In genomic region chr18:62499263-62499650, GRCh38 we compare ENCODE assay signal across 15 cellular contexts. TPM values are rescaled to one million over a fixed set of nuclear protein-coding genes. Genes with fewer than 3 reads are reported as not detected.
DNase-seq lines count a peak whose midpoint lies in the region; TF ChIP-seq lines count a peak whose summit lies in the region.
"Had no signal": no experiment of that assay in that cellular context is flagged by ENCODE, and none has a peak within 500 bp of the region (broad histone marks: within the 10 kb centered on the region; RNA-seq: fewer than 3 reads in every experiment).

No MANE protein-coding gene starts in this region.

- no peak overlapping the region for H2AFZ ChIP-seq in trophoblast cell (ENCODE audit: insufficient read depth, low read length, poor library complexity)

- H3K4me1 ChIP-seq in trophoblast cell (ENCODE audit: control insufficient read depth in 1 of 2, insufficient read depth in 2 of 2, low read length in 2 of 2) = no peaks in the 10 kb centered on the region

- H3K23ac ChIP-seq in trophoblast cell (ENCODE audit: low read length) = no peak overlapping the region

- H3K14ac ChIP-seq in trophoblast cell (ENCODE audit: low read length) = no peak overlapping the region

- H3K36me3 ChIP-seq in trophoblast cell (ENCODE audit: control insufficient read depth in 1 of 2, insufficient read depth in 2 of 2, low read length in 2 of 2) = no peaks in the 10 kb centered on the region

- H2BK12ac ChIP-seq in trophoblast cell (ENCODE audit: low read length) = no peak overlapping the region

- H3K79me1 ChIP-seq in trophoblast cell (ENCODE audit: low read length) = no peaks in the 10 kb centered on the region

- H3K27ac ChIP-seq in trophoblast cell (ENCODE audit: low read depth, low read length) (no peak overlapping the region), coronary artery (no peak overlapping the region)

- H3K27me3 ChIP-seq in trophoblast cell (ENCODE audit: insufficient read depth, low read length) = no peaks in the 10 kb centered on the region

- H2BK5ac ChIP-seq in trophoblast cell (ENCODE audit: low read depth, low read length, poor library complexity) = no peak overlapping the region

- H4K8ac ChIP-seq in trophoblast cell (ENCODE audit: low read depth, low read length) = no peak overlapping the region

- no peak overlapping the region for H3K4me2 ChIP-seq in trophoblast cell (ENCODE audit: low read length)

- H3K9me3 ChIP-seq in trophoblast cell (ENCODE audit: insufficient read depth, low read depth, low read length) = no peaks in the 10 kb centered on the region

- no peak overlapping the region for H2BK120ac ChIP-seq in trophoblast cell (ENCODE audit: insufficient read depth, low read length, poor library complexity)

- no peak overlapping the region for H3K18ac ChIP-seq in trophoblast cell (ENCODE audit: low read length)

- no CpG with 5 or more reads among the region's 10 CpGs for WGBS in trophoblast cell (ENCODE audit: extremely low coverage, insufficient coverage, insufficient read length)

- H2AK5ac ChIP-seq in trophoblast cell (ENCODE audit: low read length) = no peak overlapping the region

- H3K4ac ChIP-seq in trophoblast cell (ENCODE audit: low read depth, low read length) = no peak overlapping the region

- H3K79me2 ChIP-seq in trophoblast cell (ENCODE audit: control insufficient read depth, insufficient read depth, low read length, poor library complexity) = no peaks in the 10 kb centered on the region

- DNase-seq in CD1c-positive myeloid dendritic cell (ENCODE audit: extremely low spot score) = peak; percentile 35
- DNase-seq in NOMO-1 treated with dmso at 0.1 percent for 144 hours (lab: John Stamatoyannopoulos, UW; ENCODE audit: unreplicated experiment) = peak; percentile 75
- DNase-seq in ecto neural progenitor cell (ENCODE audit: low spot score) = peak; percentile 55
- DNase-seq in trophoblast cell = no peak
- DNase-seq in activated CD4-positive, alpha-beta T cell treated with anti-CD3 and anti-CD28 coated beads, Interleukin-2, amount 50 U/mL, for 48 hours = no peak
- no peak for DNase-seq in activated CD8-positive, alpha-beta memory T cell treated with anti-CD3 and anti-CD28 coated beads, Interleukin-2, amount 50 U/mL, for 4 hours
- no peak for DNase-seq in coronary artery (ENCODE audit: low spot score)
- DNase-seq in NCI-H2196 treated with DMSO at 0.1 percent for 48 hours (lab: John Stamatoyannopoulos, UW; ENCODE audit: unreplicated experiment) = no peak
- DNase-seq: activated CD8-positive, alpha-beta T cell treated with anti-CD3 and anti-CD28 coated beads, Interleukin-2, amount 10 ng/mL, durations not matched to agents 7 days and 5 days; activated T-cell treated with anti-CD3 and anti-CD28 coated beads, Interleukin-2, amount 50 U/mL, for 72 hours; Calu3; foreskin fibroblast; NCI-H1105 treated with DMSO at 0.1 percent for 48 hours; NCI-H69; stimulated activated CD4-positive, alpha-beta T cell treated with anti-CD3 and anti-CD28 coated beads, Interleukin-2, amount 100 ng/mL, for 24 hours had no signal

- peak overlapping the region; percentile 43 for H3K9ac ChIP-seq in trophoblast cell (ENCODE audit: low read length)

- H3K4me3 ChIP-seq in trophoblast cell (ENCODE audit: low read depth, low read length) (no peak overlapping the region), coronary artery (no peak overlapping the region)

- no peak for TF ChIP-seq CTCF in coronary artery (IDR thresholded peaks at IDR 0.05)

- no peak overlapping the region for H4K91ac ChIP-seq in trophoblast cell (ENCODE audit: low read depth, low read length)

- no peak overlapping the region for H4K12ac ChIP-seq in trophoblast cell (ENCODE audit: low read depth, low read length)

RNA-seq across cellular contexts. Expression of gene ZCCHC2, which starts 23.6 kb away (rescaled TPM):
- polyA plus RNA-seq in trophoblast cell (2013) = 7.3 and 7.9 TPM in 2 replicates

Comparison
In these comparisons a context has a peak if more than half of its experiments do, and no peak if none do; other contexts are left out.
1. DNase-seq: peak in CD1c-positive myeloid dendritic cell (single experiment), NOMO-1 treated with dmso at 0.1 percent for 144 hours (single experiment) and ecto neural progenitor cell (single experiment); none in trophoblast cell (0 of 2), activated CD4-positive, alpha-beta T cell treated with anti-CD3 and anti-CD28 coated beads, Interleukin-2, amount 50 U/mL, for 48 hours (0 of 2), activated CD8-positive, alpha-beta memory T cell treated with anti-CD3 and anti-CD28 coated beads, Interleukin-2, amount 50 U/mL, for 4 hours (single experiment), coronary artery (single experiment) and NCI-H2196 treated with DMSO at 0.1 percent for 48 hours (single experiment).